Comparison of ENCODE assay signal across 8 cellular contexts in genomic region chr22:20130739-20131592, GRCh38. TPM values are rescaled to one million over a fixed set of nuclear protein-coding genes. Genes with fewer than 3 reads are reported as not detected.
DNase-seq lines count a peak whose midpoint lies in the region; ATAC-seq and TF ChIP-seq lines count a peak whose summit lies in the region.

No MANE protein-coding gene starts in this region.

- H3K36me3 ChIP-seq in right lobe of liver: no peaks in the 10 kb centered on the region

- H3K9me3 Mint-ChIP-seq in Calu3 (ENCODE audit: low read depth, unreplicated experiment): no peaks in the 10 kb centered on the region

- H3K9me3 ChIP-seq in right lobe of liver: no peaks in the 10 kb centered on the region

- peaks cover 0 to 37% (median 19%) of the 10 kb centered on the region in 4 donors for H3K4me1 ChIP-seq in right lobe of liver

- peak; percentile 50 for TF ChIP-seq POLR2A in right lobe of liver (IDR thresholded peaks at IDR 0.05)

- WGBS in right lobe of liver (ENCODE audit: insufficient coverage, low coverage, low lambda C conversion rate, missing lambda C conversion rate): 17% methylated on average over 4 of the region's 68 CpGs

- H3K27me3 ChIP-seq in dorsolateral prefrontal cortex: no peaks in the 10 kb centered on the region
- no peaks in the 10 kb centered on the region for H3K27me3 ChIP-seq in right lobe of liver

- no peak overlapping the region for H3K27ac Mint-ChIP-seq in Calu3 (ENCODE audit: unreplicated experiment)

- peaks cover 7% of the 10 kb centered on the region for H3K4me1 Mint-ChIP-seq in Calu3 (ENCODE audit: low read depth, unreplicated experiment)

- intact Hi-C loops in Calu3 (cut with micrococcal nuclease; ENCODE audit: unreplicated experiment) (no loop called here), dorsolateral prefrontal cortex (cut with DNase I) (loop anchor here (1.0 to 5.0 kb wide), 3 partner anchors 13 to 169 kb away; partner anchors contain the start of genes RANBP1 (in 1 of the 2) and TRMT2A (in 1 of the 2)), right lobe of liver (cut with DNase I) (no loop called here)

- peak overlapping the region; percentile 44 for H3K4me3 Mint-ChIP-seq in Calu3 (ENCODE audit: low read depth, unreplicated experiment)

- no peaks in the 10 kb centered on the region for H3K27me3 Mint-ChIP-seq in Calu3 (ENCODE audit: unreplicated experiment)

- peaks cover 49% of the 10 kb centered on the region for H3K36me3 Mint-ChIP-seq in Calu3 (ENCODE audit: insufficient read depth, unreplicated experiment)

- ATAC-seq in GM21723 (IDR thresholded peaks at IDR 0.05; ENCODE audit: unreplicated experiment) (peak; percentile 49), right lobe of liver (peak; percentile 74 to 83 (median 81))

- CTCF ChIA-PET in Calu3 (lab: Charles Lee): no interaction called here

- DNase-seq in Calu3 (peak; percentile 80), MV-4-11 (lab: John Stamatoyannopoulos, UW) (peak; percentile 30), dorsolateral prefrontal cortex (peak; percentile 75 to 93 (median 88)), right lobe of liver (peak; percentile 88 to 92 (median 91)), H4 (ENCODE audit: low spot score) (no peak)
- peak; percentile 80 to 81 for DNase-seq in activated CD4-positive, alpha-beta T cell treated with anti-CD3 and anti-CD28 coated beads, Interleukin-2, amount 50 U/mL, for 48 hours
- DNase-seq in stimulated activated CD4-positive, alpha-beta T cell treated with anti-CD3 and anti-CD28 coated beads, Interleukin-2, amount 100 ng/mL, for 48 hours: peak; percentile 72

- no TSS peak for BruUV-seq in Calu3 (replicated peaks; lab: Mats Ljungman, UMichigan)

- TF ChIP-seq CTCF in Calu3 (IDR thresholded peaks at IDR 0.05; ENCODE audit: unreplicated experiment): no peak
- TF ChIP-seq CTCF in dorsolateral prefrontal cortex (IDR thresholded peaks at IDR 0.05 in 54 of 56, conservative IDR thresholded peaks at IDR 0.05 in 2 of 56; ENCODE audit: low read depth in 1 of 56, partially characterized antibody in 56 of 56): peak in 1 of 56 donors; percentile 12
- TF ChIP-seq CTCF in right lobe of liver (IDR thresholded peaks at IDR 0.05): no peak

- H3K4me3 ChIP-seq in dorsolateral prefrontal cortex: peak overlapping the region; percentile 56 to 100 (median 92)
- H3K4me3 ChIP-seq in right lobe of liver: peak overlapping the region; percentile 54 to 96 (median 87)

- peak overlapping the region; percentile 58 to 99 (median 96) for H3K27ac ChIP-seq in dorsolateral prefrontal cortex
- peak overlapping the region; percentile 69 to 82 (median 74) for H3K27ac ChIP-seq in right lobe of liver

RNA-seq across cellular contexts. Expression of gene ZDHHC8, which starts 0.6 kb away (rescaled TPM):
- 78.4 and 87.2 TPM in 2 replicates for total RNA-seq in Calu3 (2022)
- total RNA-seq in dorsolateral prefrontal cortex: 100 to 1,000 TPM in 37 of 120 experiments, 10 to 100 TPM in 83; 72.3 to 140 (median 93.7) TPM
- 10 to 100 TPM; 11.4 to 39.0 (median 28.7) TPM for total RNA-seq in right lobe of liver
- 4.3 and 6.9 TPM in 2 replicates for total RNA-seq in H4 (2014; rRNA removed; shearing (Covaris generic))

RNA-seq across cellular contexts. Expression of gene TRMT2A, which starts 13.9 kb away (rescaled TPM):
- 63.0 and 71.9 TPM in 2 replicates for total RNA-seq in Calu3 (2022)
- total RNA-seq in dorsolateral prefrontal cortex: 10 to 100 TPM; 33.1 to 73.3 (median 50.4) TPM
- 10 to 100 TPM; 26.9 to 54.6 (median 29.1) TPM for total RNA-seq in right lobe of liver
- 12.2 and 16.6 TPM in 2 replicates for total RNA-seq in H4 (2014; rRNA removed; shearing (Covaris generic))

RNA-seq across cellular contexts. Expression of gene RANBP1, which starts 15.1 kb away (rescaled TPM):
- total RNA-seq in Calu3 (2022) (205 and 208 TPM in 2 replicates), dorsolateral prefrontal cortex (100 to 1,000 TPM in 20 of 120 experiments, 10 to 100 TPM in 100; 46.3 to 128 (median 87.9) TPM), right lobe of liver (100 to 1,000 TPM in 2 of 6 experiments, 10 to 100 TPM in 4; 39.5 to 224 (median 52.2) TPM)
- total RNA-seq in H4 (2014; rRNA removed; shearing (Covaris generic)): 623 and 731 TPM in 2 replicates

RNA-seq across cellular contexts. Expression of gene CCDC188, which starts 19.9 kb away (rescaled TPM):
- not detected in 2 replicates for total RNA-seq in Calu3 (2022)
- total RNA-seq in dorsolateral prefrontal cortex: 1 to 10 TPM in 57 of 120 experiments, under 1 TPM in 51, not detected in 12; 0.26 to 4.4 (median 1.0) TPM
- total RNA-seq in right lobe of liver: not detected
- total RNA-seq in H4 (2014; rRNA removed; shearing (Covaris generic)): not detected in 2 replicates

RNA-seq across cellular contexts. Expression of gene DGCR8, which starts 50.9 kb away (rescaled TPM):
- total RNA-seq in Calu3 (2022): 53.1 and 54.7 TPM in 2 replicates
- total RNA-seq in dorsolateral prefrontal cortex: 10 to 100 TPM; 27.2 to 57.7 (median 37.4) TPM
- total RNA-seq in right lobe of liver: 10 to 100 TPM; 11.4 to 27.2 (median 16.1) TPM
- 9.2 and 11.4 TPM in 2 replicates for total RNA-seq in H4 (2014; rRNA removed; shearing (Covaris generic))

Comparison
In these comparisons a context has a peak if more than half of its experiments do, and no peak if none do; other contexts are left out.
1. intact Hi-C loops: an anchor here in dorsolateral prefrontal cortex (1.0 to 5.0 kb wide); none called in Calu3 and right lobe of liver.